In the genomic region with DNA sequence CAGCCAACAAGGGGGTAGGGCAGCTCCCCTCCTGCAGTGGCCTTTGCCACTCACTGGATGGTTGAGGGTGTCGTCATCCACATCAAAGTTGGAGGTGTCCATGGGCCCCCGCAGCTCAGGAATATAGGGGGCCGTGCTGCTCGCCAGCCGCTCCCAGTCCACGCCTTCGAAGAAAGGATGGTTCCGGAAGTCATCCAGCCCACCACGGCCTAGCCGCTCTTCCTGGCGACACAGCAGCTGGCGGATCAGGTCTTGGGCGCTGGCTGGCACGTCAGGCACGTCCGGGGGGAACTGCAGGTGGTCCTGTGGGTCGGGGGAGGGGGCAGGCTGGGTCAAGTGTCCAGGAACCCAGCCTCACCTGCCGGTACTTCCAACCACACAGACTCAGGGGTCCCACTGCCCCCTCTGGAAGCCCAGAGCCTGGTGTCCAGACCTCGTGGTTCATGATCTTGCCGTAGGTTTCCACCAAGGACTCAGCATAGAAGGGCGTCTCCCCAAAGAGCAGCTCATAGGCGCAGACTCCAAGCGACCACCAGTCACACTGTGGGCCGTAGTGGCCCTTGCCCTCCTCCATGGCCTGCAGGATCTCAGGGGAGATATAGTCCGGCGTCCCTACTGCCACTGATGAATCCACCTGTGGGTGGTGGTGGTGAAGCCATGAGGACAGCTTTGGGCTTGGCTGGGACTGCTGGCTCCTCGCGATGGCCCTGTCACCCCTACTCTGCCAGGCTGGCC, we compare ENCODE assay signal across 6 cellular contexts. TPM values are rescaled to one million over a fixed set of nuclear protein-coding genes. Genes with fewer than 3 reads are reported as not detected.
"Had no signal": no experiment of that assay in that cellular context is flagged by ENCODE, and none has a peak within 500 bp of the region (broad histone marks: within the 10 kb centered on the region; RNA-seq: fewer than 3 reads in every experiment).

No MANE protein-coding gene starts in this region.

- H3K27me3 Mint-ChIP-seq: IgD-negative memory B cell had no signal

- H3K9me3 Mint-ChIP-seq: HFFc6, IgD-negative memory B cell had no signal

- H3K4me3 Mint-ChIP-seq: HFFc6, IgD-negative memory B cell had no signal

- H3K9me3 ChIP-seq: HAP-1 had no signal

- H2AFZ ChIP-seq: GM23248 had no signal

- H3K36me3 ChIP-seq: HAP-1 had no signal

- H3K9ac ChIP-seq: GM23248 had no signal

- H3K27ac ChIP-seq: GM23248 had no signal

- DNase-seq: GM23248, GOT3, H7, HFFc6 had no signal

- H3K4me3 ChIP-seq: GM23248, HAP-1 had no signal

- H3K27ac Mint-ChIP-seq: HFFc6, IgD-negative memory B cell had no signal

- H3K36me3 Mint-ChIP-seq: IgD-negative memory B cell had no signal

RNA-seq across cellular contexts. Expression of a gene that starts 5.7 kb away (rescaled TPM):
- total RNA-seq: GM23248 had no signal
- polyA plus RNA-seq: GM23248 had no signal
